35 cellular contexts compared by ENCODE assay signal in genomic region chr15:89839424-89839823, GRCh38. TPM values are rescaled to one million over a fixed set of nuclear protein-coding genes. Genes with fewer than 3 reads are reported as not detected.
"Had no signal": no experiment of that assay in that cellular context is flagged by ENCODE, and none has a peak within 500 bp of the region (broad histone marks: within the 10 kb centered on the region; RNA-seq: fewer than 3 reads in every experiment).

No MANE protein-coding gene starts in this region.

- DNase-seq: activated CD4-positive, alpha-beta T cell treated with anti-CD3 and anti-CD28 coated beads for 48 hours; activated CD4-positive, alpha-beta T cell treated with anti-CD3 and anti-CD28 coated beads, Interleukin-2, amount 50 U/mL, for 48 hours; activated CD8-positive, alpha-beta memory T cell treated with anti-CD3 and anti-CD28 coated beads for 24 hours; activated effector memory CD4-positive, alpha-beta T cell treated with anti-CD3 and anti-CD28 coated beads, Interleukin-2, amount 50 U/mL, for 16 hours; activated naive CD4-positive, alpha-beta T cell treated with anti-CD3 and anti-CD28 coated beads for 36 hours; activated naive CD8-positive, alpha-beta T cell treated with anti-CD3 and anti-CD28 coated beads, Interleukin-2, amount 10 ng/mL, durations not matched to agents 7 days and 5 days; effector memory CD8-positive, alpha-beta T cell; erythroblast; islet precursor cell; left ventricle myocardium inferior; mesendoderm; mucosa of descending colon; occipital lobe; psoas muscle; sigmoid colon; stimulated activated CD4-positive, alpha-beta T cell treated with anti-CD3 and anti-CD28 coated beads, Interleukin-1b, Interleukin-23, amount 100 ng/mL, for 48 hours; stimulated activated CD4-positive, alpha-beta T cell treated with anti-CD3 and anti-CD28 coated beads, Interleukin-4, amount 100 ng/mL, for 4 hours; stimulated activated CD8-positive, alpha-beta memory T cell treated with anti-CD3 and anti-CD28 coated beads, Interleukin-4, amount 100 ng/mL, for 48 hours; stimulated activated naive CD4-positive, alpha-beta T cell treated with Interleukin-2 at 50 U/mL for 16 hours; T-helper 1 cell; trophoblast cell; uterus had no signal

- H3K4me3 Mint-ChIP-seq: activated naive CD4-positive, alpha-beta T cell treated with anti-CD3 and anti-CD28 coated beads for 36 hours; activated naive CD8-positive, alpha-beta T cell treated with anti-CD3 and anti-CD28 coated beads, Interleukin-2, amount 10 ng/mL, durations not matched to agents 7 days and 5 days; activated T-helper 1 cell treated with anti-CD3 and anti-CD28 coated beads, Interleukin-12 subunit alpha, Interleukin-12 subunit beta, Interleukin-2, Interleukin-4 antibody, amounts not matched to agents 30 ng/mL and 10 ng/mL and 1 ng/mL, durations not matched to agents 14 hours and 24 hours and 36 hours; brain; effector memory CD8-positive, alpha-beta T cell had no signal

- H3K9me3 Mint-ChIP-seq: activated naive CD4-positive, alpha-beta T cell treated with anti-CD3 and anti-CD28 coated beads for 36 hours; activated naive CD8-positive, alpha-beta T cell treated with anti-CD3 and anti-CD28 coated beads, Interleukin-2, amount 10 ng/mL, durations not matched to agents 7 days and 5 days; activated T-helper 1 cell treated with anti-CD3 and anti-CD28 coated beads, Interleukin-12 subunit alpha, Interleukin-12 subunit beta, Interleukin-2, Interleukin-4 antibody, amounts not matched to agents 30 ng/mL and 10 ng/mL and 1 ng/mL, durations not matched to agents 14 hours and 24 hours and 36 hours; brain; effector memory CD8-positive, alpha-beta T cell had no signal

- H3K36me3 ChIP-seq: uterus had no signal

- H3K27me3 ChIP-seq: ascending aorta, gastroesophageal sphincter, hepatocyte, sigmoid colon, uterus had no signal

- H3K27me3 Mint-ChIP-seq: activated naive CD8-positive, alpha-beta T cell treated with anti-CD3 and anti-CD28 coated beads, Interleukin-2, amount 10 ng/mL, durations not matched to agents 7 days and 5 days; brain; effector memory CD8-positive, alpha-beta T cell had no signal

- H3K9ac ChIP-seq: parathyroid adenoma had no signal

- H3K4me3 ChIP-seq: ascending aorta, coronary artery, gastroesophageal sphincter, hepatocyte, left ventricle myocardium inferior, lung, mucosa of descending colon, psoas muscle, sigmoid colon, smooth muscle cell, thoracic aorta, uterus had no signal

- ATAC-seq: activated CD4-positive, CD25-positive, alpha-beta regulatory T cell treated with anti-CD3 and anti-CD28 coated beads, Interleukin-2, amount 50 U/mL, for 24 hours; effector memory CD8-positive, alpha-beta T cell; gastroesophageal sphincter; mucosa of descending colon; psoas muscle had no signal

- H3K4me1 ChIP-seq: parathyroid adenoma, uterus had no signal

- H3K9me3 ChIP-seq: ascending aorta, gastroesophageal sphincter, left ventricle myocardium inferior, mucosa of descending colon, psoas muscle, sigmoid colon, thoracic aorta, uterus had no signal

- H3K27ac Mint-ChIP-seq: activated naive CD4-positive, alpha-beta T cell treated with anti-CD3 and anti-CD28 coated beads for 36 hours; activated naive CD8-positive, alpha-beta T cell treated with anti-CD3 and anti-CD28 coated beads, Interleukin-2, amount 10 ng/mL, durations not matched to agents 7 days and 5 days; activated T-helper 1 cell treated with anti-CD3 and anti-CD28 coated beads, Interleukin-12 subunit alpha, Interleukin-12 subunit beta, Interleukin-2, Interleukin-4 antibody, amounts not matched to agents 30 ng/mL and 10 ng/mL and 1 ng/mL, durations not matched to agents 14 hours and 24 hours and 36 hours; brain had no signal

- H3K27ac ChIP-seq: gastroesophageal sphincter, hepatocyte, left ventricle myocardium inferior, parathyroid adenoma, psoas muscle, sigmoid colon, uterus, VCaP had no signal

RNA-seq across cellular contexts. Expression of gene ANPEP, which starts 24.8 kb away (rescaled TPM):
- total RNA-seq: activated naive CD4-positive, alpha-beta T cell treated with anti-CD3 and anti-CD28 coated beads for 36 hours had no signal
- polyA plus RNA-seq: neural cell had no signal
